In genomic region chr3:77546246-77546645, GRCh38 we compare ENCODE assay signal across 38 cellular contexts.
"Had no signal": no experiment of that assay in that cellular context is flagged by ENCODE, and none has a peak within 500 bp of the region (broad histone marks: within the 10 kb centered on the region; RNA-seq: fewer than 3 reads in every experiment).

No MANE protein-coding gene starts in this region.

- H3K4me3 ChIP-seq: ascending aorta, cardiac muscle cell had no signal

- H3K4me1 Mint-ChIP-seq: activated CD4-positive, alpha-beta memory T cell treated with anti-CD3 and anti-CD28 coated beads, Interleukin-2, amount 10 ng/mL, durations not matched to agents 7 days and 5 days; activated CD4-positive, alpha-beta T cell treated with anti-CD3 and anti-CD28 coated beads for 36 hours; activated CD4-positive, alpha-beta T cell treated with anti-CD3 and anti-CD28 coated beads, Interleukin-2, amount 10 ng/mL, durations not matched to agents 7 days and 5 days; activated CD8-positive, alpha-beta memory T cell treated with anti-CD3 and anti-CD28 coated beads, Interleukin-2, amount 10 ng/mL, durations not matched to agents 7 days and 5 days; activated naive CD4-positive, alpha-beta T cell treated with anti-CD3 and anti-CD28 coated beads, Interleukin-2, amount 10 ng/mL, durations not matched to agents 7 days and 5 days; activated naive CD4-positive, alpha-beta T cell treated with anti-CD3 and anti-CD28 coated beads, Interleukin-2, amount 50 U/mL, for 24 hours; activated naive CD8-positive, alpha-beta T cell treated with anti-CD3 and anti-CD28 coated beads, Interleukin-2, amount 10 ng/mL, durations not matched to agents 7 days and 5 days; activated naive CD8-positive, alpha-beta T cell treated with anti-CD3 and anti-CD28 coated beads, Interleukin-2, amount 50 U/mL, for 24 hours; central memory CD8-positive, alpha-beta T cell had no signal

- H3K9me3 ChIP-seq: ascending aorta had no signal

- H3K9me3 Mint-ChIP-seq: activated CD4-positive, alpha-beta T cell treated with anti-CD3 and anti-CD28 coated beads, Interleukin-2, amount 10 ng/mL, durations not matched to agents 7 days and 5 days; activated naive CD4-positive, alpha-beta T cell treated with anti-CD3 and anti-CD28 coated beads, Interleukin-2, amount 50 U/mL, for 24 hours; activated naive CD8-positive, alpha-beta T cell treated with anti-CD3 and anti-CD28 coated beads, Interleukin-2, amount 10 ng/mL, durations not matched to agents 7 days and 5 days; WTC11 had no signal

- H3K36me3 Mint-ChIP-seq: activated CD8-positive, alpha-beta memory T cell treated with anti-CD3 and anti-CD28 coated beads, Interleukin-2, amount 10 ng/mL, durations not matched to agents 7 days and 5 days; activated naive CD4-positive, alpha-beta T cell treated with anti-CD3 and anti-CD28 coated beads, Interleukin-2, amount 10 ng/mL, durations not matched to agents 7 days and 5 days; activated naive CD4-positive, alpha-beta T cell treated with anti-CD3 and anti-CD28 coated beads, Interleukin-2, amount 50 U/mL, for 24 hours; activated naive CD8-positive, alpha-beta T cell; activated naive CD8-positive, alpha-beta T cell treated with anti-CD3 and anti-CD28 coated beads, Interleukin-2, amount 10 ng/mL, durations not matched to agents 7 days and 5 days; WTC11 had no signal

- H3K4me3 Mint-ChIP-seq: activated CD4-positive, alpha-beta memory T cell treated with anti-CD3 and anti-CD28 coated beads, Interleukin-2, amount 10 ng/mL, durations not matched to agents 7 days and 5 days; activated CD4-positive, alpha-beta T cell treated with anti-CD3 and anti-CD28 coated beads for 36 hours; activated CD4-positive, alpha-beta T cell treated with anti-CD3 and anti-CD28 coated beads, Interleukin-2, amount 10 ng/mL, durations not matched to agents 7 days and 5 days; activated CD8-positive, alpha-beta memory T cell treated with anti-CD3 and anti-CD28 coated beads, Interleukin-2, amount 10 ng/mL, durations not matched to agents 7 days and 5 days; activated CD8-positive, alpha-beta T cell treated with anti-CD3 and anti-CD28 coated beads, Interleukin-2, amount 10 ng/mL, durations not matched to agents 7 days and 5 days; activated naive CD4-positive, alpha-beta T cell treated with anti-CD3 and anti-CD28 coated beads, Interleukin-2, amount 10 ng/mL, durations not matched to agents 7 days and 5 days; activated naive CD4-positive, alpha-beta T cell treated with anti-CD3 and anti-CD28 coated beads, Interleukin-2, amount 50 U/mL, for 24 hours; activated naive CD8-positive, alpha-beta T cell; activated naive CD8-positive, alpha-beta T cell treated with anti-CD3 and anti-CD28 coated beads, Interleukin-2, amount 10 ng/mL, durations not matched to agents 7 days and 5 days; activated naive CD8-positive, alpha-beta T cell treated with anti-CD3 and anti-CD28 coated beads, Interleukin-2, amount 50 U/mL, for 24 hours; activated T-cell treated with anti-CD3 and anti-CD28 coated beads, Interleukin-2, amount 50 U/mL, for 24 hours; brain; central memory CD8-positive, alpha-beta T cell; T-helper 1 cell treated with Interleukin-12 subunit alpha and Interleukin-12 subunit beta and Interleukin-4 antibody, amounts not matched to agents 30 μg/mL and 1 μg/mL, for 36 hours; T-helper 2 cell treated with Interferon-gamma antibody and Interleukin-4, amounts not matched to agents 5 μg/mL and 100 μg/mL, for 36 hours; WTC11 had no signal

- H3K27me3 ChIP-seq: ascending aorta, cardiac muscle cell had no signal

- H3K36me3 ChIP-seq: ascending aorta, cardiac muscle cell had no signal

- H3K4me1 ChIP-seq: ascending aorta had no signal

- H3K27ac Mint-ChIP-seq: activated CD4-positive, alpha-beta memory T cell treated with anti-CD3 and anti-CD28 coated beads, Interleukin-2, amount 10 ng/mL, durations not matched to agents 7 days and 5 days; activated CD4-positive, alpha-beta T cell treated with anti-CD3 and anti-CD28 coated beads for 36 hours; activated CD4-positive, alpha-beta T cell treated with anti-CD3 and anti-CD28 coated beads, Interleukin-2, amount 10 ng/mL, durations not matched to agents 7 days and 5 days; activated CD8-positive, alpha-beta memory T cell treated with anti-CD3 and anti-CD28 coated beads, Interleukin-2, amount 10 ng/mL, durations not matched to agents 7 days and 5 days; activated CD8-positive, alpha-beta T cell treated with anti-CD3 and anti-CD28 coated beads, Interleukin-2, amount 10 ng/mL, durations not matched to agents 7 days and 5 days; activated naive CD4-positive, alpha-beta T cell treated with anti-CD3 and anti-CD28 coated beads, Interleukin-2, amount 10 ng/mL, durations not matched to agents 7 days and 5 days; activated naive CD4-positive, alpha-beta T cell treated with anti-CD3 and anti-CD28 coated beads, Interleukin-2, amount 50 U/mL, for 24 hours; activated naive CD8-positive, alpha-beta T cell; activated naive CD8-positive, alpha-beta T cell treated with anti-CD3 and anti-CD28 coated beads, Interleukin-2, amount 10 ng/mL, durations not matched to agents 7 days and 5 days; activated naive CD8-positive, alpha-beta T cell treated with anti-CD3 and anti-CD28 coated beads, Interleukin-2, amount 50 U/mL, for 24 hours; activated T-cell treated with anti-CD3 and anti-CD28 coated beads, Interleukin-2, amount 50 U/mL, for 24 hours; activated T-helper 2 cell treated with anti-CD3 and anti-CD28 coated beads, Interferon-gamma antibody, Interleukin-2, Interleukin-4, amounts not matched to agents 10 μg/mL and 5 μg/mL and 100 μg/mL, durations not matched to agents 14 hours and 24 hours and 36 hours; brain; T-helper 1 cell treated with Interleukin-12 subunit alpha and Interleukin-12 subunit beta and Interleukin-4 antibody, amounts not matched to agents 30 μg/mL and 1 μg/mL, for 36 hours; T-helper 2 cell treated with Interferon-gamma antibody and Interleukin-4, amounts not matched to agents 5 μg/mL and 100 μg/mL, for 36 hours; WTC11 had no signal

- H3K27ac ChIP-seq: ascending aorta, cardiac muscle cell, WERI-Rb-1 had no signal

- ATAC-seq: activated CD4-positive, alpha-beta T cell treated with anti-CD3 and anti-CD28 coated beads for 36 hours; activated CD4-positive, CD25-positive, alpha-beta regulatory T cell treated with anti-CD3 and anti-CD28 coated beads, Interleukin-2, amount 50 U/mL, for 24 hours; activated CD8-positive, alpha-beta memory T cell treated with anti-CD3 and anti-CD28 coated beads, Interleukin-2, amount 10 ng/mL, durations not matched to agents 7 days and 5 days; activated CD8-positive, alpha-beta T cell treated with anti-CD3 and anti-CD28 coated beads, Interleukin-2, amount 10 ng/mL, durations not matched to agents 7 days and 5 days; activated naive CD8-positive, alpha-beta T cell treated with anti-CD3 and anti-CD28 coated beads, Interleukin-2, amount 50 U/mL, for 24 hours; WTC11 had no signal

- H3K27me3 Mint-ChIP-seq: activated CD4-positive, alpha-beta memory T cell treated with anti-CD3 and anti-CD28 coated beads, Interleukin-2, amount 10 ng/mL, durations not matched to agents 7 days and 5 days; activated CD4-positive, alpha-beta T cell treated with anti-CD3 and anti-CD28 coated beads for 36 hours; activated CD4-positive, alpha-beta T cell treated with anti-CD3 and anti-CD28 coated beads, Interleukin-2, amount 10 ng/mL, durations not matched to agents 7 days and 5 days; activated CD8-positive, alpha-beta memory T cell treated with anti-CD3 and anti-CD28 coated beads, Interleukin-2, amount 10 ng/mL, durations not matched to agents 7 days and 5 days; activated naive CD4-positive, alpha-beta T cell treated with anti-CD3 and anti-CD28 coated beads, Interleukin-2, amount 10 ng/mL, durations not matched to agents 7 days and 5 days; activated naive CD4-positive, alpha-beta T cell treated with anti-CD3 and anti-CD28 coated beads, Interleukin-2, amount 50 U/mL, for 24 hours; activated naive CD8-positive, alpha-beta T cell; activated naive CD8-positive, alpha-beta T cell treated with anti-CD3 and anti-CD28 coated beads, Interleukin-2, amount 10 ng/mL, durations not matched to agents 7 days and 5 days; activated naive CD8-positive, alpha-beta T cell treated with anti-CD3 and anti-CD28 coated beads, Interleukin-2, amount 50 U/mL, for 24 hours; activated T-cell treated with anti-CD3 and anti-CD28 coated beads, Interleukin-2, amount 50 U/mL, for 24 hours; brain; central memory CD8-positive, alpha-beta T cell had no signal

- DNase-seq: activated CD4-positive, alpha-beta memory T cell treated with anti-CD3 and anti-CD28 coated beads, Interleukin-2, amount 10 ng/mL, durations not matched to agents 7 days and 5 days; activated CD4-positive, alpha-beta T cell treated with anti-CD3 and anti-CD28 coated beads for 1 hour; activated CD4-positive, alpha-beta T cell treated with anti-CD3 and anti-CD28 coated beads for 36 hours; activated CD4-positive, alpha-beta T cell treated with anti-CD3 and anti-CD28 coated beads for 48 hours; activated CD4-positive, alpha-beta T cell treated with anti-CD3 and anti-CD28 coated beads, Interleukin-2, amount 10 ng/mL, durations not matched to agents 7 days and 5 days; activated CD4-positive, alpha-beta T cell treated with anti-CD3 and anti-CD28 coated beads, Interleukin-2, amount 50 U/mL, for 48 hours; activated CD4-positive, CD25-positive, alpha-beta regulatory T cell; activated CD8-positive, alpha-beta memory T cell treated with anti-CD3 and anti-CD28 coated beads for 24 hours; activated CD8-positive, alpha-beta memory T cell treated with anti-CD3 and anti-CD28 coated beads, Interleukin-2, amount 10 ng/mL, durations not matched to agents 7 days and 5 days; activated CD8-positive, alpha-beta memory T cell treated with anti-CD3 and anti-CD28 coated beads, Interleukin-2, amount 50 U/mL, for 48 hours; activated CD8-positive, alpha-beta T cell treated with anti-CD3 and anti-CD28 coated beads, Interleukin-2, amount 10 ng/mL, durations not matched to agents 7 days and 5 days; activated effector memory CD4-positive, alpha-beta T cell treated with Interleukin-2 at 50 U/mL for 16 hours; activated gamma-delta T cell; activated naive CD4-positive, alpha-beta T cell treated with anti-CD3 and anti-CD28 coated beads, Interleukin-2, amount 10 ng/mL, durations not matched to agents 7 days and 5 days; activated naive CD4-positive, alpha-beta T cell treated with Interleukin-2 at 50 U/mL for 16 hours; activated naive CD8-positive, alpha-beta T cell treated with anti-CD3 and anti-CD28 coated beads, Interleukin-2, amount 10 ng/mL, durations not matched to agents 7 days and 5 days; activated naive CD8-positive, alpha-beta T cell treated with anti-CD3 and anti-CD28 coated beads, Interleukin-2, amount 50 U/mL, for 24 hours; activated T-cell treated with anti-CD3 and anti-CD28 coated beads, Interleukin-2, amount 50 U/mL, for 24 hours; activated T-cell treated with anti-CD3 and anti-CD28 coated beads, Interleukin-2, amount 50 U/mL, for 48 hours; amygdala; anterior cingulate cortex; caudate nucleus; cerebellar nuclear complex; T-helper 1 cell; T-helper 2 cell; T-helper 9 cell; WERI-Rb-1 had no signal
